1 cellular context compared by ENCODE assay signal in the genomic region with DNA sequence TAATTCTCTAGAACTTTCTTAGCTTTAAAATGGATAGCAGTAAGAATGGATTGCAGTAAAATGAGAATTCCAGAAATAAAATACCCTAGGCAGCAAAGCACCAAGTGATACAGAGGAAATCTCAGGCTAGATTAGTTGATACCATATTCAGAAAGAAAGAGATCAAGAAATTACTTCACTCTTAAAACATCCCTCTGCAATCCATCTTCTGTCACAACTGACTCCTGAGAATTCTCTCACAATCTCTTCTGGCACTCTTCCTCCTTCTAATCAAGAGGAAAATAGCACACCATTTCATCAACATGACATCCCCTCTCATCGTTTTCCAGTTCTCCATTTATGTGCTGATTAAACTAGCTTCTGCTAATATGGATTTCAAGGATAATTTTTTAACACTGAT.
TF ChIP-seq lines count a peak whose summit lies in the region.

No MANE protein-coding gene starts in this region.

TF ChIP-seq in K562, 482 proteins besides CTCF, POLR2A, EP300 and RAD21 (continued from another document):
- TF ChIP-seq, protein P1, sequence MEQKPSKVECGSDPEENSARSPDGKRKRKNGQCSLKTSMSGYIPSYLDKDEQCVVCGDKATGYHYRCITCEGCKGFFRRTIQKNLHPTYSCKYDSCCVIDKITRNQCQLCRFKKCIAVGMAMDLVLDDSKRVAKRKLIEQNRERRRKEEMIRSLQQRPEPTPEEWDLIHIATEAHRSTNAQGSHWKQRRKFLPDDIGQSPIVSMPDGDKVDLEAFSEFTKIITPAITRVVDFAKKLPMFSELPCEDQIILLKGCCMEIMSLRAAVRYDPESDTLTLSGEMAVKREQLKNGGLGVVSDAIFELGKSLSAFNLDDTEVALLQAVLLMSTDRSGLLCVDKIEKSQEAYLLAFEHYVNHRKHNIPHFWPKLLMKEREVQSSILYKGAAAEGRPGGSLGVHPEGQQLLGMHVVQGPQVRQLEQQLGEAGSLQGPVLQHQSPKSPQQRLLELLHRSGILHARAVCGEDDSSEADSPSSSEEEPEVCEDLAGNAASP (IDR thresholded peaks at IDR 0.05): no peak
- TF ChIP-seq MEIS2 (IDR thresholded peaks at IDR 0.05; ENCODE audit: partially characterized antibody): peak; percentile 75
- TF ChIP-seq, protein P2, sequence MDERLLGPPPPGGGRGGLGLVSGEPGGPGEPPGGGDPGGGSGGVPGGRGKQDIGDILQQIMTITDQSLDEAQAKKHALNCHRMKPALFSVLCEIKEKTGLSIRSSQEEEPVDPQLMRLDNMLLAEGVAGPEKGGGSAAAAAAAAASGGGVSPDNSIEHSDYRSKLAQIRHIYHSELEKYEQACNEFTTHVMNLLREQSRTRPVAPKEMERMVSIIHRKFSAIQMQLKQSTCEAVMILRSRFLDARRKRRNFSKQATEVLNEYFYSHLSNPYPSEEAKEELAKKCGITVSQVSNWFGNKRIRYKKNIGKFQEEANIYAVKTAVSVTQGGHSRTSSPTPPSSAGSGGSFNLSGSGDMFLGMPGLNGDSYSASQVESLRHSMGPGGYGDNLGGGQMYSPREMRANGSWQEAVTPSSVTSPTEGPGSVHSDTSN (CRISPR knock-in tag; IDR thresholded peaks at IDR 0.05; ENCODE audit: low read depth): no peak
- TF ChIP-seq, protein P2 (tag; conservative IDR thresholded peaks at IDR 0.05; ENCODE audit: low read depth): peak; percentile 68; the same call in 1 of the 2 replicates
- TF ChIP-seq, protein P3, sequence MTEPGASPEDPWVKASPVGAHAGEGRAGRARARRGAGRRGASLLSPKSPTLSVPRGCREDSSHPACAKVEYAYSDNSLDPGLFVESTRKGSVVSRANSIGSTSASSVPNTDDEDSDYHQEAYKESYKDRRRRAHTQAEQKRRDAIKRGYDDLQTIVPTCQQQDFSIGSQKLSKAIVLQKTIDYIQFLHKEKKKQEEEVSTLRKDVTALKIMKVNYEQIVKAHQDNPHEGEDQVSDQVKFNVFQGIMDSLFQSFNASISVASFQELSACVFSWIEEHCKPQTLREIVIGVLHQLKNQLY (CRISPR knock-in tag; conservative IDR thresholded peaks at IDR 0.05): no peak
- TF ChIP-seq, protein P4, sequence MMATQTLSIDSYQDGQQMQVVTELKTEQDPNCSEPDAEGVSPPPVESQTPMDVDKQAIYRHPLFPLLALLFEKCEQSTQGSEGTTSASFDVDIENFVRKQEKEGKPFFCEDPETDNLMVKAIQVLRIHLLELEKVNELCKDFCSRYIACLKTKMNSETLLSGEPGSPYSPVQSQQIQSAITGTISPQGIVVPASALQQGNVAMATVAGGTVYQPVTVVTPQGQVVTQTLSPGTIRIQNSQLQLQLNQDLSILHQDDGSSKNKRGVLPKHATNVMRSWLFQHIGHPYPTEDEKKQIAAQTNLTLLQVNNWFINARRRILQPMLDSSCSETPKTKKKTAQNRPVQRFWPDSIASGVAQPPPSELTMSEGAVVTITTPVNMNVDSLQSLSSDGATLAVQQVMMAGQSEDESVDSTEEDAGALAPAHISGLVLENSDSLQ (IDR thresholded peaks at IDR 0.05): peak; percentile 31; the same call in 1 of the 2 replicates
